ENCODE assay signal across 23 cellular contexts in genomic region chr3:16236030-16236639, GRCh38.
"Had no signal": no experiment of that assay in that cellular context is flagged by ENCODE, and none has a peak within 500 bp of the region (broad histone marks: within the 10 kb centered on the region; RNA-seq: fewer than 3 reads in every experiment).

No MANE protein-coding gene starts in this region.

- FAIRE-seq: pancreas, small intestine, urothelium cell line had no signal

- H3K79me2 ChIP-seq: hepatocyte had no signal

- H3K4me2 ChIP-seq: hepatocyte had no signal

- H3K27me3 ChIP-seq: hepatocyte, pancreas, sigmoid colon, spleen, transverse colon, upper lobe of left lung had no signal

- H3K27ac ChIP-seq: hepatocyte, lower lobe of right lung, pancreas, prostate gland, sigmoid colon, spleen, transverse colon, upper lobe of left lung had no signal

- H3K4me1 ChIP-seq: pancreas, prostate gland, spleen, transverse colon had no signal

- H3K9me3 ChIP-seq: lower lobe of right lung, pancreas, prostate gland, sigmoid colon, spleen, transverse colon, upper lobe of left lung had no signal

- H3K36me3 ChIP-seq: lower lobe of right lung, pancreas, prostate gland, sigmoid colon, spleen, transverse colon, upper lobe of left lung had no signal

- H2AFZ ChIP-seq: hepatocyte had no signal

- H3K4me3 ChIP-seq: hepatocyte, lower lobe of right lung, pancreas, prostate gland, sigmoid colon, spleen, transverse colon, upper lobe of left lung had no signal

- ATAC-seq: lower lobe of right lung; naive thymus-derived CD8-positive, alpha-beta T cell; pancreas; stimulated activated effector memory CD8-positive, alpha-beta T cell treated with anti-CD3 and anti-CD28 coated beads, Interleukin-12 subunit alpha, Interleukin-12 subunit beta, amount 100 ng/mL, for 72 hours had no signal

- DNase-seq: islet precursor cell; left ventricle myocardium superior; lower lobe of right lung; mammary epithelial cell; mesenchymal stem cell; naive thymus-derived CD8-positive, alpha-beta T cell; nucleus accumbens; pancreas; posterior cingulate gyrus; retina; right cardiac atrium; sigmoid colon; small intestine; spleen; stimulated activated CD4-positive, alpha-beta T cell treated with anti-CD3 and anti-CD28 coated beads, Interleukin-4, amount 100 ng/mL, for 24 hours; stimulated activated naive CD4-positive, alpha-beta T cell; substantia nigra; transverse colon; upper lobe of left lung had no signal
